Comparison of ENCODE assay signal across 10 cellular contexts in genomic region chr2:55416826-55417568, GRCh38. TPM values are rescaled to one million over a fixed set of nuclear protein-coding genes. Genes with fewer than 3 reads are reported as not detected.
DNase-seq lines count a peak whose midpoint lies in the region; ATAC-seq and TF ChIP-seq lines count a peak whose summit lies in the region.
"Had no signal": no experiment of that assay in that cellular context is flagged by ENCODE, and none has a peak within 500 bp of the region (broad histone marks: within the 10 kb centered on the region; RNA-seq: fewer than 3 reads in every experiment).

No MANE protein-coding gene starts in this region.

- DNase-seq in AML-193 (lab: John Stamatoyannopoulos, UW) (peak; percentile 17 to 21), HL-60 (ENCODE audit: low read depth in 1 of 2, low spot score in 1 of 2) (no peak), NCI-H510A treated with DMSO at 0.1 percent for 48 hours (lab: John Stamatoyannopoulos, UW) (no peak), mucosa of descending colon (no peak), dedifferentiated amniotic fluid mesenchymal stem cell (ENCODE audit: extremely low spot score) (no peak)
- DNase-seq in central memory CD4-positive, alpha-beta T cell: no peak
- DNase-seq: HCEC 1CT, NCI-H2171 had no signal

- TF ChIP-seq CTCF in HL-60 (IDR thresholded peaks at IDR 0.05; ENCODE audit: insufficient read depth, low read length): no peak
- no peak for TF ChIP-seq CTCF in WI38 (IDR thresholded peaks at IDR 0.05; ENCODE audit: low read depth, low read length)
- no peak for TF ChIP-seq CTCF in mucosa of descending colon (IDR thresholded peaks at IDR 0.05)

- peak overlapping the region; percentile 42 for H3K9ac ChIP-seq in iPS-18a (ENCODE audit: low read length)

- H3K9me3 ChIP-seq in iPS-18a (ENCODE audit: control insufficient read depth, low read depth, low read length) (no peaks in the 10 kb centered on the region), mucosa of descending colon (no peaks in the 10 kb centered on the region)

- intact Hi-C loops in mucosa of descending colon (cut with DNase I, micrococcal nuclease): no loop called here

- peaks cover 11% of the 10 kb centered on the region for H3K36me3 ChIP-seq in iPS-18a (ENCODE audit: control insufficient read depth, low read depth, low read length)
- H3K36me3 ChIP-seq in mucosa of descending colon (ENCODE audit: low read depth): no peaks in the 10 kb centered on the region

- H3K27ac ChIP-seq in HL-60 (replicated peaks) (peak overlapping the region; percentile 23; the same call in 1 of the 2 replicates), iPS-18a (ENCODE audit: low read length) (no peak overlapping the region)

- no peaks in the 10 kb centered on the region for H3K27me3 ChIP-seq in HL-60 (ENCODE audit: insufficient read depth, poor library complexity, severe bottlenecking)
- H3K27me3 ChIP-seq in iPS-18a (ENCODE audit: control insufficient read depth, insufficient read depth, low read length): no peaks in the 10 kb centered on the region

- peaks cover 14% of the 10 kb centered on the region for H3K4me1 ChIP-seq in iPS-18a (ENCODE audit: control insufficient read depth, low read depth, low read length)
- H3K4me1 ChIP-seq in mucosa of descending colon (ENCODE audit: low read depth): peaks cover 5% of the 10 kb centered on the region

- ATAC-seq in mucosa of descending colon: no peak

- H3K4me3 ChIP-seq in HL-60 (replicated peaks; ENCODE audit: insufficient read depth, low read length) (peak overlapping the region; percentile 13), WI38 (ENCODE audit: low read depth, low read length) (peak overlapping the region; percentile 92), iPS-18a (ENCODE audit: low read length) (peak overlapping the region; percentile 89), mucosa of descending colon (no peak overlapping the region)

RNA-seq across cellular contexts. Expression of gene CCDC88A, which starts 2.7 kb away (rescaled TPM):
- 10 to 100 TPM in 2 of 3 donors, 1 to 10 TPM in 1; 7.0 to 29.7 (median 14.4) TPM for total RNA-seq in mucosa of descending colon

Comparison
In these comparisons a context has a peak if more than half of its experiments do, and no peak if none do; other contexts are left out.
1. DNase-seq: peak in AML-193 (2 of 2); none in HL-60 (0 of 2), NCI-H510A treated with DMSO at 0.1 percent for 48 hours (single experiment), central memory CD4-positive, alpha-beta T cell (single experiment), mucosa of descending colon (0 of 3) and dedifferentiated amniotic fluid mesenchymal stem cell (single experiment).